ENCODE assay signal across 1 cellular context in the genomic region with DNA sequence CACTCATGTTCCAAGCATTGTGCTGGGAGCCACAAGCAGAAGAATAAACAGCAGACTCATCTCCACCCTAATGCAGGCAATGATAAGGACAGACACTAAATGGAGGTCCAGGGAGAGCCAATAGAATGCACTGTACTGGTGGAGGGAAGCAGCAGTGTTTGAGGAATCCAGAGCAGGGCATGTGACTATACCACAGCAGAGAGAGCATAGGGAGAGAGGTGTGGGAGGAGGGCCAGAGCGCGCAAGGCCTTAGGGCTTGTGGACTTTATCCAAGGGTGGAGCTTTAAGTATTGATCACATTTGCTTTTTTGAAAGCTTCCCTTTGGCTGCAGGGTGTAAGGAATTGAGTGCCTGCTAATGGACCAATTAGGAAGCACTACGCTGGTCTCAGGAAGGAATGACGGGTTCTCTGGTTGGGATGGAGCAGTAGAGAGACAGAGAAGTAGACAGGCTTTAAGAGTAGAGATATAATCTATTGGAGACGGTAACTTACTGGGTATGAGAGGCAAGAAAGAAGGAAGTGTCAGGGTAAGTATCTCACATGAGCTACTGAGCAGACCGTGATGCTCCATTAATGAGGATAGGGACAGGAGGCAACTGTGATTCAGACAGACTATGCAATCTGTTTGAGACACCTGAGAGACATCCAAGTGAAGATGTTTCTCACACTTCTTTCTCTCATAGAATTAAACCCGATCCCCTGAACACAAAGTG.
A peak's percentile ranks its signal among the peaks of the same experiment; 100 is the strongest.
TF ChIP-seq lines count a peak whose summit lies in the region.

No MANE protein-coding gene starts in this region.

TF ChIP-seq in HepG2, 621 proteins besides CTCF, POLR2A, EP300 and RAD21 (continued from another document and continues in another):
- TF ChIP-seq, protein P1, sequence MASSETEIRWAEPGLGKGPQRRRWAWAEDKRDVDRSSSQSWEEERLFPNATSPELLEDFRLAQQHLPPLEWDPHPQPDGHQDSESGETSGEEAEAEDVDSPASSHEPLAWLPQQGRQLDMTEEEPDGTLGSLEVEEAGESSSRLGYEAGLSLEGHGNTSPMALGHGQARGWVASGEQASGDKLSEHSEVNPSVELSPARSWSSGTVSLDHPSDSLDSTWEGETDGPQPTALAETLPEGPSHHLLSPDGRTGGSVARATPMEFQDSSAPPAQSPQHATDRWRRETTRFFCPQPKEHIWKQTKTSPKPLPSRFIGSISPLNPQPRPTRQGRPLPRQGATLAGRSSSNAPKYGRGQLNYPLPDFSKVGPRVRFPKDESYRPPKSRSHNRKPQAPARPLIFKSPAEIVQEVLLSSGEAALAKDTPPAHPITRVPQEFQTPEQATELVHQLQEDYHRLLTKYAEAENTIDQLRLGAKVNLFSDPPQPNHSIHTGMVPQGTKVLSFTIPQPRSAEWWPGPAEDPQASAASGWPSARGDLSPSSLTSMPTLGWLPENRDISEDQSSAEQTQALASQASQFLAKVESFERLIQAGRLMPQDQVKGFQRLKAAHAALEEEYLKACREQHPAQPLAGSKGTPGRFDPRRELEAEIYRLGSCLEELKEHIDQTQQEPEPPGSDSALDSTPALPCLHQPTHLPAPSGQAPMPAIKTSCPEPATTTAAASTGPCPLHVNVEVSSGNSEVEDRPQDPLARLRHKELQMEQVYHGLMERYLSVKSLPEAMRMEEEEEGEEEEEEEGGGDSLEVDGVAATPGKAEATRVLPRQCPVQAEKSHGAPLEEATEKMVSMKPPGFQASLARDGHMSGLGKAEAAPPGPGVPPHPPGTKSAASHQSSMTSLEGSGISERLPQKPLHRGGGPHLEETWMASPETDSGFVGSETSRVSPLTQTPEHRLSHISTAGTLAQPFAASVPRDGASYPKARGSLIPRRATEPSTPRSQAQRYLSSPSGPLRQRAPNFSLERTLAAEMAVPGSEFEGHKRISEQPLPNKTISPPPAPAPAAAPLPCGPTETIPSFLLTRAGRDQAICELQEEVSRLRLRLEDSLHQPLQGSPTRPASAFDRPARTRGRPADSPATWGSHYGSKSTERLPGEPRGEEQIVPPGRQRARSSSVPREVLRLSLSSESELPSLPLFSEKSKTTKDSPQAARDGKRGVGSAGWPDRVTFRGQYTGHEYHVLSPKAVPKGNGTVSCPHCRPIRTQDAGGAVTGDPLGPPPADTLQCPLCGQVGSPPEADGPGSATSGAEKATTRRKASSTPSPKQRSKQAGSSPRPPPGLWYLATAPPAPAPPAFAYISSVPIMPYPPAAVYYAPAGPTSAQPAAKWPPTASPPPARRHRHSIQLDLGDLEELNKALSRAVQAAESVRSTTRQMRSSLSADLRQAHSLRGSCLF (CRISPR knock-in tag; IDR thresholded peaks at IDR 0.05; ENCODE audit: borderline replicate concordance) = no peak
- TF ChIP-seq GPN1 (CRISPR knock-in tag; IDR thresholded peaks at IDR 0.05; ENCODE audit: borderline replicate concordance) (no peak), SETDB1 (CRISPR knock-in tag; IDR thresholded peaks at IDR 0.05; ENCODE audit: borderline replicate concordance) (no peak), CEBPG (CRISPR knock-in tag; IDR thresholded peaks at IDR 0.05) (0 out of 2 replicates have a peak, but pooled peaks have one; percentile 12), TMF1 (CRISPR knock-in tag; IDR thresholded peaks at IDR 0.05; ENCODE audit: low read depth) (no peak), ZNF124 (CRISPR knock-in tag; IDR thresholded peaks at IDR 0.05) (no peak), ZSCAN22 (CRISPR knock-in tag; IDR thresholded peaks at IDR 0.05) (no peak), NCOA2 (CRISPR knock-in tag; IDR thresholded peaks at IDR 0.05) (no peak), HOXA3 (CRISPR knock-in tag; IDR thresholded peaks at IDR 0.05) (peak; percentile 65; the same call in 1 of the 2 replicates), RBM39 (IDR thresholded peaks at IDR 0.05; ENCODE audit: low read depth, low read length, poor library complexity, severe bottlenecking) (no peak), BORCS8-MEF2B (CRISPR knock-in tag; IDR thresholded peaks at IDR 0.05) (no peak), CBFB (CRISPR knock-in tag; IDR thresholded peaks at IDR 0.05) (no peak), HNRNPK (IDR thresholded peaks at IDR 0.05; ENCODE audit: low read depth, low read length, poor library complexity, severe bottlenecking) (no peak), ARNTL (CRISPR knock-in tag; IDR thresholded peaks at IDR 0.05) (peak; percentile 73), PHF5A (CRISPR knock-in tag; IDR thresholded peaks at IDR 0.05; ENCODE audit: low read depth, unreplicated experiment) (no peak), SIN3B (IDR thresholded peaks at IDR 0.05; ENCODE audit: low read length) (no peak), HDAC6 (IDR thresholded peaks at IDR 0.05; ENCODE audit: low read depth, low read length) (no peak), HNRNPUL1 (IDR thresholded peaks at IDR 0.05; ENCODE audit: low read depth, low read length) (no peak), ZNF672 (CRISPR knock-in tag; IDR thresholded peaks at IDR 0.05) (no peak), ISX (CRISPR knock-in tag; conservative IDR thresholded peaks at IDR 0.05) (no peak), ZNF354B (CRISPR knock-in tag; IDR thresholded peaks at IDR 0.05) (no peak), ZNF34 (CRISPR knock-in tag; IDR thresholded peaks at IDR 0.05; ENCODE audit: borderline replicate concordance) (no peak), MAFF (IDR thresholded peaks at IDR 0.05; ENCODE audit: low read depth, low read length) (peak; percentile 14; the same call in 1 of the 2 replicates), ZFP41 (CRISPR knock-in tag; IDR thresholded peaks at IDR 0.05; ENCODE audit: borderline replicate concordance) (no peak), CEBPB (IDR thresholded peaks at IDR 0.05; ENCODE audit: borderline replicate concordance, low read depth, low read length) (no peak), XBP1 (CRISPR knock-in tag; IDR thresholded peaks at IDR 0.05) (no peak)
- TF ChIP-seq, protein P2, sequence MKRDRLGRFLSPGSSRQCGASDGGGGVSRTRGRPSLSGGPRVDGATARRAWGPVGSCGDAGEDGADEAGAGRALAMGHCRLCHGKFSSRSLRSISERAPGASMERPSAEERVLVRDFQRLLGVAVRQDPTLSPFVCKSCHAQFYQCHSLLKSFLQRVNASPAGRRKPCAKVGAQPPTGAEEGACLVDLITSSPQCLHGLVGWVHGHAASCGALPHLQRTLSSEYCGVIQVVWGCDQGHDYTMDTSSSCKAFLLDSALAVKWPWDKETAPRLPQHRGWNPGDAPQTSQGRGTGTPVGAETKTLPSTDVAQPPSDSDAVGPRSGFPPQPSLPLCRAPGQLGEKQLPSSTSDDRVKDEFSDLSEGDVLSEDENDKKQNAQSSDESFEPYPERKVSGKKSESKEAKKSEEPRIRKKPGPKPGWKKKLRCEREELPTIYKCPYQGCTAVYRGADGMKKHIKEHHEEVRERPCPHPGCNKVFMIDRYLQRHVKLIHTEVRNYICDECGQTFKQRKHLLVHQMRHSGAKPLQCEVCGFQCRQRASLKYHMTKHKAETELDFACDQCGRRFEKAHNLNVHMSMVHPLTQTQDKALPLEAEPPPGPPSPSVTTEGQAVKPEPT (CRISPR knock-in tag; IDR thresholded peaks at IDR 0.05; ENCODE audit: low read depth) = no peak
- TF ChIP-seq, protein P3, sequence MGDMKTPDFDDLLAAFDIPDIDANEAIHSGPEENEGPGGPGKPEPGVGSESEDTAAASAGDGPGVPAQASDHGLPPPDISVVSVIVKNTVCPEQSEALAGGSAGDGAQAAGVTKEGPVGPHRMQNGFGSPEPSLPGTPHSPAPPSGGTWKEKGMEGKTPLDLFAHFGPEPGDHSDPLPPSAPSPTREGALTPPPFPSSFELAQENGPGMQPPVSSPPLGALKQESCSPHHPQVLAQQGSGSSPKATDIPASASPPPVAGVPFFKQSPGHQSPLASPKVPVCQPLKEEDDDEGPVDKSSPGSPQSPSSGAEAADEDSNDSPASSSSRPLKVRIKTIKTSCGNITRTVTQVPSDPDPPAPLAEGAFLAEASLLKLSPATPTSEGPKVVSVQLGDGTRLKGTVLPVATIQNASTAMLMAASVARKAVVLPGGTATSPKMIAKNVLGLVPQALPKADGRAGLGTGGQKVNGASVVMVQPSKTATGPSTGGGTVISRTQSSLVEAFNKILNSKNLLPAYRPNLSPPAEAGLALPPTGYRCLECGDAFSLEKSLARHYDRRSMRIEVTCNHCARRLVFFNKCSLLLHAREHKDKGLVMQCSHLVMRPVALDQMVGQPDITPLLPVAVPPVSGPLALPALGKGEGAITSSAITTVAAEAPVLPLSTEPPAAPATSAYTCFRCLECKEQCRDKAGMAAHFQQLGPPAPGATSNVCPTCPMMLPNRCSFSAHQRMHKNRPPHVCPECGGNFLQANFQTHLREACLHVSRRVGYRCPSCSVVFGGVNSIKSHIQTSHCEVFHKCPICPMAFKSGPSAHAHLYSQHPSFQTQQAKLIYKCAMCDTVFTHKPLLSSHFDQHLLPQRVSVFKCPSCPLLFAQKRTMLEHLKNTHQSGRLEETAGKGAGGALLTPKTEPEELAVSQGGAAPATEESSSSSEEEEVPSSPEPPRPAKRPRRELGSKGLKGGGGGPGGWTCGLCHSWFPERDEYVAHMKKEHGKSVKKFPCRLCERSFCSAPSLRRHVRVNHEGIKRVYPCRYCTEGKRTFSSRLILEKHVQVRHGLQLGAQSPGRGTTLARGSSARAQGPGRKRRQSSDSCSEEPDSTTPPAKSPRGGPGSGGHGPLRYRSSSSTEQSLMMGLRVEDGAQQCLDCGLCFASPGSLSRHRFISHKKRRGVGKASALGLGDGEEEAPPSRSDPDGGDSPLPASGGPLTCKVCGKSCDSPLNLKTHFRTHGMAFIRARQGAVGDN (CRISPR knock-in tag; IDR thresholded peaks at IDR 0.05) = peak; percentile 32; the same call in 1 of the 2 replicates
- TF ChIP-seq, protein P4, sequence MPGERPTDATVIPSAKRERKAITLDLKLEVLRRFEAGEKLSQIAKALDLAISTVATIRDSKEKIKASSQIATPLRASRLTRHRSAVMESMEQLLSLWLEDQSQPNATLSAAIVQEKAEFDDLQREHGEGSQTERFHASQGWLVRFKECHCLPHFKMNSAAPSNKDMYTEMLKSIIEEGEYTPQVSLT (CRISPR knock-in tag; IDR thresholded peaks at IDR 0.05; ENCODE audit: borderline replicate concordance, low read depth) = no peak
- TF ChIP-seq, protein P5, sequence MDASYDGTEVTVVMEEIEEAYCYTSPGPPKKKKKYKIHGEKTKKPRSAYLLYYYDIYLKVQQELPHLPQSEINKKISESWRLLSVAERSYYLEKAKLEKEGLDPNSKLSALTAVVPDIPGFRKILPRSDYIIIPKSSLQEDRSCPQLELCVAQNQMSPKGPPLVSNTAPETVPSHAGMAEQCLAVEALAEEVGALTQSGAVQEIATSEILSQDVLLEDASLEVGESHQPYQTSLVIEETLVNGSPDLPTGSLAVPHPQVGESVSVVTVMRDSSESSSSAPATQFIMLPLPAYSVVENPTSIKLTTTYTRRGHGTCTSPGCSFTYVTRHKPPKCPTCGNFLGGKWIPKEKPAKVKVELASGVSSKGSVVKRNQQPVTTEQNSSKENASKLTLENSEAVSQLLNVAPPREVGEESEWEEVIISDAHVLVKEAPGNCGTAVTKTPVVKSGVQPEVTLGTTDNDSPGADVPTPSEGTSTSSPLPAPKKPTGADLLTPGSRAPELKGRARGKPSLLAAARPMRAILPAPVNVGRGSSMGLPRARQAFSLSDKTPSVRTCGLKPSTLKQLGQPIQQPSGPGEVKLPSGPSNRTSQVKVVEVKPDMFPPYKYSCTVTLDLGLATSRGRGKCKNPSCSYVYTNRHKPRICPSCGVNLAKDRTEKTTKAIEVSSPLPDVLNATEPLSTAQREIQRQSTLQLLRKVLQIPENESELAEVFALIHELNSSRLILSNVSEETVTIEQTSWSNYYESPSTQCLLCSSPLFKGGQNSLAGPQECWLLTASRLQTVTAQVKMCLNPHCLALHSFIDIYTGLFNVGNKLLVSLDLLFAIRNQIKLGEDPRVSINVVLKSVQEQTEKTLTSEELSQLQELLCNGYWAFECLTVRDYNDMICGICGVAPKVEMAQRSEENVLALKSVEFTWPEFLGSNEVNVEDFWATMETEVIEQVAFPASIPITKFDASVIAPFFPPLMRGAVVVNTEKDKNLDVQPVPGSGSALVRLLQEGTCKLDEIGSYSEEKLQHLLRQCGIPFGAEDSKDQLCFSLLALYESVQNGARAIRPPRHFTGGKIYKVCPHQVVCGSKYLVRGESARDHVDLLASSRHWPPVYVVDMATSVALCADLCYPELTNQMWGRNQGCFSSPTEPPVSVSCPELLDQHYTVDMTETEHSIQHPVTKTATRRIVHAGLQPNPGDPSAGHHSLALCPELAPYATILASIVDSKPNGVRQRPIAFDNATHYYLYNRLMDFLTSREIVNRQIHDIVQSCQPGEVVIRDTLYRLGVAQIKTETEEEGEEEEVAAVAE (CRISPR knock-in tag; IDR thresholded peaks at IDR 0.05; ENCODE audit: borderline replicate concordance) = peak; percentile 96
- TF ChIP-seq, protein P6, sequence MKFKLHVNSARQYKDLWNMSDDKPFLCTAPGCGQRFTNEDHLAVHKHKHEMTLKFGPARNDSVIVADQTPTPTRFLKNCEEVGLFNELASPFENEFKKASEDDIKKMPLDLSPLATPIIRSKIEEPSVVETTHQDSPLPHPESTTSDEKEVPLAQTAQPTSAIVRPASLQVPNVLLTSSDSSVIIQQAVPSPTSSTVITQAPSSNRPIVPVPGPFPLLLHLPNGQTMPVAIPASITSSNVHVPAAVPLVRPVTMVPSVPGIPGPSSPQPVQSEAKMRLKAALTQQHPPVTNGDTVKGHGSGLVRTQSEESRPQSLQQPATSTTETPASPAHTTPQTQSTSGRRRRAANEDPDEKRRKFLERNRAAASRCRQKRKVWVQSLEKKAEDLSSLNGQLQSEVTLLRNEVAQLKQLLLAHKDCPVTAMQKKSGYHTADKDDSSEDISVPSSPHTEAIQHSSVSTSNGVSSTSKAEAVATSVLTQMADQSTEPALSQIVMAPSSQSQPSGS (CRISPR knock-in tag; IDR thresholded peaks at IDR 0.05) = 0 out of 2 replicates have a peak, but pooled peaks have one; percentile 39
- TF ChIP-seq, protein P7, sequence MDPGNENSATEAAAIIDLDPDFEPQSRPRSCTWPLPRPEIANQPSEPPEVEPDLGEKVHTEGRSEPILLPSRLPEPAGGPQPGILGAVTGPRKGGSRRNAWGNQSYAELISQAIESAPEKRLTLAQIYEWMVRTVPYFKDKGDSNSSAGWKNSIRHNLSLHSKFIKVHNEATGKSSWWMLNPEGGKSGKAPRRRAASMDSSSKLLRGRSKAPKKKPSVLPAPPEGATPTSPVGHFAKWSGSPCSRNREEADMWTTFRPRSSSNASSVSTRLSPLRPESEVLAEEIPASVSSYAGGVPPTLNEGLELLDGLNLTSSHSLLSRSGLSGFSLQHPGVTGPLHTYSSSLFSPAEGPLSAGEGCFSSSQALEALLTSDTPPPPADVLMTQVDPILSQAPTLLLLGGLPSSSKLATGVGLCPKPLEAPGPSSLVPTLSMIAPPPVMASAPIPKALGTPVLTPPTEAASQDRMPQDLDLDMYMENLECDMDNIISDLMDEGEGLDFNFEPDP (CRISPR knock-in tag; conservative IDR thresholded peaks at IDR 0.05) = no peak
